36 cellular contexts compared by ENCODE assay signal in the genomic region with DNA sequence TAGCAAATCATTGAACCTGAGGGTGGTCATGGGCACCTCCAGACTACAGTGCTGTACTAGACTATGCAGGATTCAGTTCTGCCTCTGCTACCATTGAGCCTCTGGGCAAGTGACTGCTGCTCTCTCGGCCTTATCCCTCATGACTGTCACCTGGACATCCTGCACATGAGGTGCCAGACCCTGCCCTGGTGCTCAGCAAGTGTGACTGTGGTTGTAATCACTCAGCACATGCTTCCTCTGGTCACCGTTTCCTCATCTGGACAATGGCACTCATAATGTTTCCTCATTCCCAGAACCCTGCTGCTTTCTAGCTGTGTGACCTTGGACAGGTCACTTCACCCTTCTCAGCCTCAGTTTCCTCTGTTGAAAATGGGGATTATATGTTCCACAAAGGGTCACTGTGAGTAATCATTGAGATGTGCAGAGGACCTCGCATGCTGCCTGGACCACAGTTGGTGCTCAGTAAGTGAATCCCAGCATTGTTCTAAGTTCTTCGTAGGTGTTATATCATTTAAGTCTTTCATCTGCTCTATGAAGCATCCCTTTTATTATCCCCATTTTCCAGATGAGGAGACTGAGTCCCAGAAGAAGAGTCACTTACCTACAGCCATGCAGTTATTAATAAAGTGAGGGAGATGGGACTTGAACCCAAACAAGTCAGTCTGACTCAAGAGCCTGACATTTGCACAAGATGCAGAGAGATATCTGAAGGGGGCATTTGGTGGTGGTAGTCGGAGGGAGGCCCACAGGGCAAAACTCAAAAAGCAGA. TPM values are rescaled to one million over a fixed set of nuclear protein-coding genes. Genes with fewer than 3 reads are reported as not detected.
"Had no signal": no experiment of that assay in that cellular context is flagged by ENCODE, and none has a peak within 500 bp of the region (broad histone marks: within the 10 kb centered on the region; RNA-seq: fewer than 3 reads in every experiment).

No MANE protein-coding gene starts in this region.

- H3K36me3 ChIP-seq: colonic mucosa, esophagus muscularis mucosa, gastroesophageal sphincter, heart left ventricle, left lung, neutrophil, prostate gland, right atrium auricular region, stomach, thyroid gland had no signal

- H3K27ac ChIP-seq: colonic mucosa, esophagus muscularis mucosa, foreskin keratinocyte, gastroesophageal sphincter, heart left ventricle, hepatocyte, left lung, neutrophil, parathyroid adenoma, prostate gland, right atrium auricular region, stomach, thyroid gland had no signal

- H3K79me2 ChIP-seq: hepatocyte, parathyroid adenoma had no signal

- H3K27ac Mint-ChIP-seq: dendritic cell treated with granulocyte-macrophage colony-stimulating factor and Interleukin-4, amounts not matched to agents 40 ng/mL and 50 ng/mL, for 4 days; endodermal cell; nephron progenitor cell had no signal

- DNase-seq: colonic mucosa; effector CD8-positive, alpha-beta T cell; endodermal cell; foreskin keratinocyte; heart left ventricle; left cardiac atrium; left lung; mesendoderm; midbrain; naive thymus-derived CD8-positive, alpha-beta T cell; nephron progenitor cell; stimulated activated CD4-positive, alpha-beta T cell treated with anti-CD3 and anti-CD28 coated beads, Interleukin-12 subunit alpha, Interleukin-12 subunit beta, amount 100 ng/mL, for 4 hours; stimulated activated CD4-positive, alpha-beta T cell treated with anti-CD3 and anti-CD28 coated beads, Interleukin-1b, Interleukin-23, amount 100 ng/mL, for 48 hours; stimulated activated CD4-positive, alpha-beta T cell treated with anti-CD3 and anti-CD28 coated beads, Interleukin-4, amount 100 ng/mL, for 1 hour; stimulated activated CD8-positive, alpha-beta memory T cell treated with anti-CD3 and anti-CD28 coated beads, Interleukin-4, amount 100 ng/mL, for 48 hours; stimulated activated naive CD4-positive, alpha-beta T cell treated with Interleukin-2 at 50 U/mL for 16 hours; stomach; thyroid gland had no signal

- H3K36me3 Mint-ChIP-seq: type B pancreatic cell had no signal

- H3K4me3 ChIP-seq: colonic mucosa, esophagus muscularis mucosa, gastroesophageal sphincter, heart left ventricle, hepatocyte, left lung, prostate gland, right atrium auricular region, smooth muscle cell, stomach, thyroid gland had no signal

- H3K4me3 Mint-ChIP-seq: dendritic cell treated with granulocyte-macrophage colony-stimulating factor and Interleukin-4, amounts not matched to agents 40 ng/mL and 50 ng/mL, for 4 days; endodermal cell had no signal

- H3K9me3 Mint-ChIP-seq: type B pancreatic cell had no signal

- H3K27me3 ChIP-seq: right atrium auricular region, thyroid gland had no signal

- H3K4me2 ChIP-seq: hepatocyte, smooth muscle cell had no signal

- H3K9me3 ChIP-seq: prostate gland, thyroid gland had no signal

- H3K4me1 ChIP-seq: colonic mucosa, foreskin keratinocyte, left lung, parathyroid adenoma had no signal

- H2AFZ ChIP-seq: hepatocyte, parathyroid adenoma had no signal

RNA-seq across cellular contexts. Expression of gene SYT3, which starts 3.2 kb away (rescaled TPM):
- total RNA-seq: epithelial cell of proximal tubule, fibroblast of lung, foreskin keratinocyte, omental fat pad, sciatic nerve, subcutaneous adipose tissue had no signal

RNA-seq across cellular contexts. Expression of gene C19orf81, which starts 12.7 kb away (rescaled TPM):
- total RNA-seq: colonic mucosa, fibroblast of lung, foreskin keratinocyte, gastroesophageal sphincter, lung microvascular endothelial cell, mucosa of gallbladder, omental fat pad, sciatic nerve, stomach, temporal lobe had no signal
